In the genomic region with DNA sequence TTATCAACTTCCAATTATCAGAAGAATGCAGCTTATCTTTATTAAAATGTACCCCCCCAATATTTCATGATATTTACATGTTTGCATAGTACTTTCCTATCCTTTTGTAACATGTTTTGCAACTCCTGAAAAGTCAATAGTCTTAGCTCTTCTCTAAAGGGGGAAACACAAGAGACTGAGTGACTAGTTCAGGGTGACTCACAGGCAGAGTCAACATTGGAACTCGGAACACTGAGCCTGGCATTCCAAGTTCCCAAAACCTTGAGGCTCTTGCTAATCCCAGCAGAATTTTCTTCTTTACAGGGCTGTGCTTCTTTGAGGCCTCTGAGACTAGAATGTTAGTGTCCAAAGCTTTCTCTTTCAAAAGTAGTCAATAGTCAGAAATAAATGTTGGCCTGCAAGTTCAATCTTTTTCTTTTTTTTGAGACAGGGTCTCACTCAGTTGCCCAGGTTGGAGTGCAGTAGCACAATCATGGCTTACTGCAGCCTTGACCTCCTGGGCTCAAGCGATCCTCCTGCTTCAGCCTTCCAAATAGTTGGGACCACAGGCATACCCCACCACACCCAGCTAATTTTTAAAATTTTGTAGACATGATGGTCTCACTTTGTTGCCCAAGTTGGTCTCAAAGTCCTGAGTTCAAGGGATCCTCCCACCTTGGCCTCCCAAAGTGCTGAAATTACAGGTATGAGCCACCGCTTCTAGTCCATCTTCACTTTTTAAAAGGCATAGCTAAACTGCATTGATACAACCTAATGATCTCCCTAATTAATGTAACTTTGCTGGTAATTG, we compare ENCODE assay signal across 11 cellular contexts. TPM values are rescaled to one million over a fixed set of nuclear protein-coding genes. Genes with fewer than 3 reads are reported as not detected.
DNase-seq lines count a peak whose midpoint lies in the region; ATAC-seq, FAIRE-seq and TF ChIP-seq lines count a peak whose summit lies in the region.
"Had no signal": no experiment of that assay in that cellular context is flagged by ENCODE, and none has a peak within 500 bp of the region (broad histone marks: within the 10 kb centered on the region; RNA-seq: fewer than 3 reads in every experiment).

No MANE protein-coding gene starts in this region.

- H3K79me2 ChIP-seq in Karpas-422 (ENCODE audit: low read length) (peaks cover 16% of the 10 kb centered on the region; the same call in 1 of the 2 replicates), K562 (ENCODE audit: control insufficient read depth, insufficient read depth, low read length) (no peaks in the 10 kb centered on the region)

- H3K36me3 ChIP-seq in Karpas-422 (ENCODE audit: insufficient read depth, low read length) (no peaks in the 10 kb centered on the region; the same call in none of the 2 replicates), K562 (ENCODE audit: control insufficient read depth, insufficient read depth, low read length) (no peaks in the 10 kb centered on the region)

- BruUV-seq in K562 (replicated peaks; lab: Mats Ljungman, UMichigan), result no TSS peak

- no peak for TF ChIP-seq POLR2A in K562 (conservative IDR thresholded peaks at IDR 0.05)

- CTCF ChIA-PET in AG04450 (lab: Charles Lee), result interaction anchor here (1.4 to 3.8 kb wide), 2 partner anchors 34 to 64 kb away, joined by 4 to 20 read pairs; no protein-coding TSS in a partner anchor
- CTCF ChIA-PET in K562 (lab: Yijun Ruan, JAX; ENCODE audit: low intra/inter-chr PET ratio), result no interaction called here

- H3K9me3 ChIP-seq in AG04450 (ENCODE audit: control insufficient read depth, insufficient read depth, low read length) (no peaks in the 10 kb centered on the region), Karpas-422 (ENCODE audit: low read length) (no peaks in the 10 kb centered on the region), K562 (replicated peaks; ENCODE audit: control insufficient read depth, insufficient read depth, low read depth, low read length) (no peaks in the 10 kb centered on the region)

- H3K4me1 ChIP-seq in Karpas-422 (ENCODE audit: low read length) (peaks cover 90% of the 10 kb centered on the region), K562 (replicated peaks in 1 of 2; ENCODE audit: control insufficient read depth in 2 of 2, insufficient read depth in 2 of 2, low read length in 2 of 2) (no peaks in the 10 kb centered on the region)

- ATAC-seq in K562 (no peak), HG02678 (IDR thresholded peaks at IDR 0.05; ENCODE audit: unreplicated experiment) (no peak), HG03354 (IDR thresholded peaks at IDR 0.05; ENCODE audit: poor library complexity, severe bottlenecking, unreplicated experiment) (no peak), GM21447 (IDR thresholded peaks at IDR 0.05; ENCODE audit: unreplicated experiment) (no peak)

- WGBS in K562 (ENCODE audit: insufficient coverage, low coverage, missing lambda C conversion rate), result 2% methylated on average over 3 of the region's 3 CpGs

- no peak overlapping the region for H2AFZ ChIP-seq in Karpas-422 (ENCODE audit: low read length)
- no peak overlapping the region for H2AFZ ChIP-seq in K562 (ENCODE audit: low read depth, low read length)

- no peak overlapping the region for H3K27ac ChIP-seq in AG04450 (ENCODE audit: low read depth, low read length)
- peak overlapping the region; percentile 84 for H3K27ac ChIP-seq in Karpas-422 (ENCODE audit: low read length)
- no peak overlapping the region for H3K27ac ChIP-seq in K562 (ENCODE audit: extremely low read depth, low read depth, low read length)

- no peak for TF ChIP-seq RAD21 in K562 (CRISPR knock-in tag; conservative IDR thresholded peaks at IDR 0.05 in 1 of 2, IDR thresholded peaks at IDR 0.05 in 1 of 2)

- in situ Hi-C loops in K562 (cut with MboI), result no loop called here

- TF ChIP-seq EP300 in K562 (IDR thresholded peaks at IDR 0.05; ENCODE audit: low read length), result no peak

- H4K20me1 ChIP-seq in Karpas-422 (ENCODE audit: insufficient read depth, low read depth, low read length) (no peaks in the 10 kb centered on the region), K562 (replicated peaks; ENCODE audit: control insufficient read depth, insufficient read depth, low read length) (no peaks in the 10 kb centered on the region)

- H3K27me3 ChIP-seq in AG04450 (ENCODE audit: control insufficient read depth, insufficient read depth, low read length) (no peaks in the 10 kb centered on the region), Karpas-422 (ENCODE audit: low read length) (no peaks in the 10 kb centered on the region), K562 (ENCODE audit: control insufficient read depth in 2 of 2, insufficient read depth in 2 of 2, low read length in 2 of 2) (peaks cover 17% of the 10 kb centered on the region in 2 experiments)

- peak overlapping the region; percentile 88 for H3K4me2 ChIP-seq in Karpas-422 (ENCODE audit: low read depth, low read length, poor library complexity, severe bottlenecking)
- H3K4me2 ChIP-seq in K562 (ENCODE audit: insufficient read depth, low read length), result no peak overlapping the region

- H3K4me3 ChIP-seq in AG04450 (ENCODE audit: low read depth, low read length), result no peak overlapping the region
- H3K4me3 ChIP-seq in Karpas-422 (ENCODE audit: low read length), result peak overlapping the region; percentile 70
- H3K4me3 ChIP-seq in K562, result no peak overlapping the region

- no peaks in the 10 kb centered on the region for H3K9me1 ChIP-seq in K562 (ENCODE audit: control insufficient read depth, insufficient read depth, low read length)

- DNase-seq in AG04450 (ENCODE audit: low read depth, low spot score), result peak; percentile 27
- DNase-seq in Karpas-422, result no peak
- no peak for DNase-seq in K562 (ENCODE audit: extremely low read depth in 1 of 4, low spot score in 3 of 4)
- peak; percentile 72 for DNase-seq in kidney glomerular epithelial cell (lab: John Stamatoyannopoulos, UW)
- no peak for DNase-seq in middle frontal gyrus (ENCODE audit: extremely low spot score, low spot score)
- DNase-seq: anterior cingulate cortex, NCI-H2029, retina had no signal

- POLR2A ChIA-PET in AG04450 (lab: Yijun Ruan, JAX), result no interaction called here
- POLR2A ChIA-PET in K562 (lab: Yijun Ruan, JAX), result interaction anchor here (0.6 to 0.7 kb wide), 2 partner anchors 10 to 62 kb away, joined by 3 read pairs; no protein-coding TSS in a partner anchor

- intact Hi-C loops in K562 (cut with micrococcal nuclease), result no loop called here

- no peaks in the 10 kb centered on the region for H3K9me2 ChIP-seq in Karpas-422 (replicated peaks; ENCODE audit: insufficient read depth, low read length)

- H3K9ac ChIP-seq in Karpas-422 (ENCODE audit: low read length) (peak overlapping the region; percentile 71), K562 (ENCODE audit: insufficient read depth in 1 of 2, low read depth in 2 of 2, low read length in 2 of 2) (no peak overlapping the region)

- no peak for TF ChIP-seq CTCF in AG04450 (IDR thresholded peaks at IDR 0.05; ENCODE audit: low read depth, low read length)
- no peak for TF ChIP-seq CTCF in K562 (IDR thresholded peaks at IDR 0.05 in 2 of 3, conservative IDR thresholded peaks at IDR 0.05 in 1 of 3; ENCODE audit: insufficient read depth in 2 of 3, low read depth in 1 of 3, low read length in 3 of 3)

- no peak for FAIRE-seq in K562 (lab: Jason Lieb, UNC)

TF ChIP-seq in K562, 482 proteins besides CTCF, POLR2A, EP300 and RAD21 (continues in another document):
- no peak for TF ChIP-seq TAF7 (tag; IDR thresholded peaks at IDR 0.05)

RNA-seq across cellular contexts. Expression of gene ZNF281, which starts 37.5 kb away (rescaled TPM):
- polyA plus RNA-seq in AG04450 (2011; rRNA removed) (14.9 and 17.7 TPM in 2 replicates), K562 (2011; rRNA removed) (11.5 and 13.4 TPM in 2 replicates), K562 (2014; fragmentation: Illumina TruSeq; extraction: Trizol) (18.3 and 20.2 TPM in 2 replicates), K562 (2014; fragmentation: Nextera tagmentation; extraction: Ambion mirVana) (10 to 100 TPM in 1 of 2 experiments, 1 to 10 TPM in 1; 9.6 to 12.8 TPM), K562 (2014; rRNA removed) (11.3 and 12.0 TPM in 2 replicates)
- 23.0 and 24.6 TPM in 2 replicates for polyA minus RNA-seq in AG04450 (2011; rRNA and poly(A)+ RNA removed)
- total RNA-seq in Karpas-422 (2014; rRNA removed; shearing (Covaris generic); ENCODE audit: low replicate concordance), result 21.7 and 31.1 TPM in 2 replicates
- 10.0 and 29.7 TPM in 2 replicates for total RNA-seq in K562 (2011; cell fraction: chromatin; rRNA removed; ENCODE audit: low replicate concordance)
- 6.0 and 8.4 TPM in 2 replicates for total RNA-seq in K562 (2011; cell fraction: nucleolus; rRNA removed)
- total RNA-seq in K562 (2011; cell fraction: nucleoplasm; rRNA removed), result 13.1 and 14.9 TPM in 2 replicates
- total RNA-seq in K562 (2014; rRNA removed) (16.5 and 21.5 TPM in 2 replicates), K562 (2014; rRNA removed; fragmentation: Illumina TruSeq; extraction: Trizol) (21.2 and 22.5 TPM in 2 replicates), K562 (2015; rRNA removed; fragmentation: Illumina TruSeq; extraction: Trizol) (24.3 and 24.9 TPM in 2 replicates), K562 (2021) (21.0 and 22.7 TPM in 2 replicates)
- 3.6 and 5.6 TPM in 2 replicates for polyA plus RNA-seq in K562 (2011; cell fraction: cytosol; rRNA removed)
- 9.8 and 10.1 TPM in 2 replicates for polyA plus RNA-seq in K562 (2011; cell fraction: nucleus; rRNA removed)
- 10.6 and 11.8 TPM in 2 replicates for polyA plus RNA-seq in K562 (2012)
- 23.6 and 26.4 TPM in 2 replicates for polyA minus RNA-seq in K562 (2011; rRNA and poly(A)+ RNA removed)
- 11.1 and 11.2 TPM in 2 replicates for polyA minus RNA-seq in K562 (2011; cell fraction: cytosol; rRNA and poly(A)+ RNA removed)
- 9.3 and 18.7 TPM in 2 replicates for polyA minus RNA-seq in K562 (2011; cell fraction: nucleus; rRNA and poly(A)+ RNA removed)

Comparison
In these comparisons a context has a peak if more than half of its experiments do, and no peak if none do; other contexts are left out.
1. DNase-seq: peak in AG04450 (single experiment) and kidney glomerular epithelial cell (single experiment); none in Karpas-422 (single experiment), K562 (0 of 4) and middle frontal gyrus (single experiment).